Comparison of ENCODE assay signal across 16 cellular contexts in the genomic region with DNA sequence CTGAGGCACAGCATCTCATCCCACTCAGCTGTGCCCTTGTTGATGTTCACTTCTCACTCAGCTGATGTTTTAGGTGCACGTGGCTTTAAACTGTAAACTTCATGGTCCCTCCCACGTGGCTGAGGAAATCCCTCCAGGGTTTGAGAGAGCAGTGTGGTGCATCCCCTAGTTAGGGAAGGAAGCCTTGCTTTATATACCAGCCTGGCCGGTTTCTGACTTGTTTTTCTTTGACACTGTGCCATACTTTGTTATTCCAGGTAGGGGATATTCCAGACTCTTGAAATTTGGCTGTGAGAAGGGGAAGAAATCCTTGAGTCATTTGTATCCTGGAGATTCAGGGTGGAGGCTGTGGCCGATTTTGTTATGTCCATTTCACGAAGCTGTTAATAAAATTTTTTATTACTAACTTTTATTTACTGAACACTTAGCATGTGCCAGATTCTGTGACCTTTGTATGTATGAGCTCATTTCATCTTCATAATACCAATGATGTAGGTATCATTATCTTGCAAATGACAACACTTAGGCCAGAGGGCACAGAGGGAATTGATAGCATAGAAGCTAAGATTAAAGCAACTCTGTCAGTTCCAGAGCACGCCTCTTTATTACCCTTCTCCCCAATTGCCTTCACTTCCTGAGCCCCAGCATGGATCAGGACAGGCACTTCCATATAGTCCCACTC.
A peak's percentile ranks its signal among the peaks of the same experiment; 100 is the strongest.
DNase-seq lines count a peak whose midpoint lies in the region; ATAC-seq, FAIRE-seq and TF ChIP-seq lines count a peak whose summit lies in the region.
"Had no signal": no experiment of that assay in that cellular context is flagged by ENCODE, and none has a peak within 500 bp of the region (broad histone marks: within the 10 kb centered on the region; RNA-seq: fewer than 3 reads in every experiment).

No MANE protein-coding gene starts in this region.

- H3K36me3 ChIP-seq in right lobe of liver (peaks cover 0 to 4% (median 2%) of the 10 kb centered on the region in 4 donors), HepG2 (replicated peaks in 1 of 2; ENCODE audit: control insufficient read depth in 1 of 2, insufficient read depth in 2 of 2, low read length in 2 of 2) (no peaks in the 10 kb centered on the region)
- H3K36me3 ChIP-seq: ovary had no signal

- H3K36me3 Mint-ChIP-seq in activated CD4-positive, alpha-beta T cell treated with anti-CD3 and anti-CD28 coated beads, Interleukin-2, amount 10 ng/mL, durations not matched to agents 7 days and 5 days (ENCODE audit: low read depth), result no peaks in the 10 kb centered on the region

- no peak overlapping the region for H3K4me3 ChIP-seq in right lobe of liver
- H3K4me3 ChIP-seq in HepG2 (replicated peaks in 1 of 3; ENCODE audit: insufficient read depth in 1 of 3, low read depth in 2 of 3, low read length in 3 of 3), result no peak overlapping the region
- H3K4me3 ChIP-seq: A549, ovary had no signal

- H4K20me1 ChIP-seq in HepG2 (ENCODE audit: insufficient read depth, low read length), result no peaks in the 10 kb centered on the region

- in situ Hi-C loops in HepG2 (cut with HindIII; ENCODE audit: extremely low pct_ligation_motif_present, low pct_unique_long_range_greater_than_20kb), result no loop called here

- H3K4me2 ChIP-seq in HepG2 (ENCODE audit: low read depth, low read length), result no peak overlapping the region
- H3K4me2 ChIP-seq: A549 had no signal

- no peaks in the 10 kb centered on the region for H3K4me1 Mint-ChIP-seq in activated CD4-positive, alpha-beta T cell treated with anti-CD3 and anti-CD28 coated beads, Interleukin-2, amount 10 ng/mL, durations not matched to agents 7 days and 5 days
- H3K4me1 Mint-ChIP-seq: CD8-positive, alpha-beta memory T cell had no signal

- TF ChIP-seq CTCF in right lobe of liver (IDR thresholded peaks at IDR 0.05) (no peak), HepG2 (CRISPR knock-in tag; IDR thresholded peaks at IDR 0.05) (no peak), VCaP (conservative IDR thresholded peaks at IDR 0.05) (no peak)

- BruUV-seq in HepG2 (replicated peaks; lab: Mats Ljungman, UMichigan), result no TSS peak

- no peak for DNase-seq in right lobe of liver
- no peak for DNase-seq in HepG2 (ENCODE audit: low spot score)
- peak; percentile 28 for DNase-seq in kidney tubule cell (ENCODE audit: low spot score)
- DNase-seq in NCI-H524 (lab: John Stamatoyannopoulos, UW), result no peak
- DNase-seq in activated CD4-positive, alpha-beta T cell treated with anti-CD3 and anti-CD28 coated beads, Interleukin-2, amount 10 ng/mL, durations not matched to agents 7 days and 5 days, result no peak
- no peak for DNase-seq in activated CD4-positive, alpha-beta T cell treated with anti-CD3 and anti-CD28 coated beads, Interleukin-2, amount 50 U/mL, for 1 hour
- DNase-seq: activated CD4-positive, alpha-beta T cell treated with anti-CD3 and anti-CD28 coated beads for 1 hour; activated T-cell treated with anti-CD3 and anti-CD28 coated beads, Interleukin-2, amount 50 U/mL, for 1 hour; CD8-positive, alpha-beta memory T cell; ovary; stimulated activated CD4-positive, alpha-beta T cell treated with anti-CD3 and anti-CD28 coated beads, Interleukin-12 subunit alpha, Interleukin-12 subunit beta, amount 100 ng/mL, for 4 hours had no signal

- H3K27ac ChIP-seq in right lobe of liver, result no peak overlapping the region
- no peak overlapping the region for H3K27ac ChIP-seq in HepG2 (ENCODE audit: extremely low read length, insufficient read depth, low read length)
- peak overlapping the region; percentile 65 for H3K27ac ChIP-seq in VCaP
- H3K27ac ChIP-seq: A549, ovary had no signal

- H3K9ac ChIP-seq in HepG2 (ENCODE audit: insufficient read depth, low read depth, low read length), result no peak overlapping the region

- TF ChIP-seq EP300 in HepG2 (IDR thresholded peaks at IDR 0.05; ENCODE audit: low read depth in 2 of 2, low read length in 2 of 2) (no peak), HepG2 (CRISPR knock-in tag; IDR thresholded peaks at IDR 0.05; ENCODE audit: borderline replicate concordance) (no peak)

- no peaks in the 10 kb centered on the region for H3K79me2 ChIP-seq in HepG2 (ENCODE audit: insufficient read depth, low read length)

- FAIRE-seq in HepG2 (lab: Jason Lieb, UNC), result no peak
- FAIRE-seq: A549, G401.6, RCC 7860 had no signal

- ATAC-seq in right lobe of liver, result peak in 3 of 4 donors; percentile 20 to 86 (median 41)
- no peak for ATAC-seq in HepG2
- no peak for ATAC-seq in HG02973 (IDR thresholded peaks at IDR 0.05; ENCODE audit: unreplicated experiment)
- ATAC-seq: A549 had no signal

- no peak for TF ChIP-seq RAD21 in HepG2 (CRISPR knock-in tag; IDR thresholded peaks at IDR 0.05)

- intact Hi-C loops in right lobe of liver (cut with DNase I), result no loop called here
- intact Hi-C loops in HepG2 (cut with micrococcal nuclease; ENCODE audit: unreplicated experiment), result no loop called here

- no peak overlapping the region for H2AFZ ChIP-seq in HepG2 (ENCODE audit: low read length)

- TF ChIP-seq POLR2A in right lobe of liver (IDR thresholded peaks at IDR 0.05) (no peak), HepG2 (IDR thresholded peaks at IDR 0.05; ENCODE audit: insufficient read depth in 1 of 2, low read depth in 2 of 2, low read length in 2 of 2) (no peak)

- H3K9me3 Mint-ChIP-seq in activated CD4-positive, alpha-beta T cell treated with anti-CD3 and anti-CD28 coated beads, Interleukin-2, amount 10 ng/mL, durations not matched to agents 7 days and 5 days, result no peaks in the 10 kb centered on the region
- H3K9me3 Mint-ChIP-seq: CD8-positive, alpha-beta memory T cell had no signal

- H3K27me3 ChIP-seq in right lobe of liver (no peaks in the 10 kb centered on the region), HepG2 (ENCODE audit: control insufficient read depth in 1 of 2, insufficient read depth in 2 of 2, low read length in 2 of 2) (peaks cover 3 to 30% of the 10 kb centered on the region in 2 experiments; a peak in 3 of 5 replicates)
- H3K27me3 ChIP-seq: ovary had no signal

- H3K9me3 ChIP-seq in right lobe of liver, result no peaks in the 10 kb centered on the region
- no peaks in the 10 kb centered on the region for H3K9me3 ChIP-seq in HepG2 (ENCODE audit: low read length)
- H3K9me3 ChIP-seq: A549, ovary had no signal

- WGBS in right lobe of liver (ENCODE audit: insufficient coverage, low coverage, low lambda C conversion rate, missing lambda C conversion rate), result 21% methylated on average over 6 of the region's 6 CpGs
- 1% methylated on average over 6 of the region's 6 CpGs for WGBS in HepG2 (ENCODE audit: low lambda C conversion rate)

- H3K4me1 ChIP-seq in right lobe of liver (peaks cover 0 to 8% (median 0%) of the 10 kb centered on the region in 4 donors), HepG2 (ENCODE audit: insufficient read depth, low read length) (no peaks in the 10 kb centered on the region)

- CTCF ChIA-PET in HepG2 (lab: Yijun Ruan, JAX; ENCODE audit: low intra/inter-chr PET ratio, low total read pairs), result no interaction called here
- CTCF ChIA-PET in activated CD4-positive, alpha-beta T cell treated with anti-CD3 and anti-CD28 coated beads, Interleukin-2, amount 10 ng/mL, durations not matched to agents 7 days and 5 days (lab: Charles Lee), result no interaction called here

- no peak overlapping the region for H3K4me3 Mint-ChIP-seq in activated CD4-positive, alpha-beta T cell treated with anti-CD3 and anti-CD28 coated beads, Interleukin-2, amount 10 ng/mL, durations not matched to agents 7 days and 5 days

- H3K27me3 Mint-ChIP-seq in activated CD4-positive, alpha-beta T cell treated with anti-CD3 and anti-CD28 coated beads, Interleukin-2, amount 10 ng/mL, durations not matched to agents 7 days and 5 days, result peaks cover 4% of the 10 kb centered on the region

- POLR2A ChIA-PET in HepG2 (lab: Yijun Ruan, JAX), result no interaction called here
- POLR2A ChIA-PET in activated CD4-positive, alpha-beta T cell treated with anti-CD3 and anti-CD28 coated beads, Interleukin-2, amount 10 ng/mL, durations not matched to agents 7 days and 5 days (lab: Charles Lee), result no interaction called here

- H3K27ac Mint-ChIP-seq in activated CD4-positive, alpha-beta T cell treated with anti-CD3 and anti-CD28 coated beads, Interleukin-2, amount 10 ng/mL, durations not matched to agents 7 days and 5 days, result no peak overlapping the region

TF ChIP-seq in HepG2, 621 proteins besides CTCF, POLR2A, EP300 and RAD21 (continues in another document):
- no peak for TF ChIP-seq ZNF687 (CRISPR knock-in tag; IDR thresholded peaks at IDR 0.05)

Comparison
In these comparisons a context has a peak if more than half of its experiments do, and no peak if none do; other contexts are left out.
1. ATAC-seq: peak in right lobe of liver (3 of 4); none in HepG2 (single experiment) and HG02973 (single experiment).